ENCODE assay signal across 14 cellular contexts in genomic region chr2:10170256-10170655, GRCh38. TPM values are rescaled to one million over a fixed set of nuclear protein-coding genes. Genes with fewer than 3 reads are reported as not detected.
DNase-seq lines count a peak whose midpoint lies in the region; ATAC-seq and TF ChIP-seq lines count a peak whose summit lies in the region.
"Had no signal": no experiment of that assay in that cellular context is flagged by ENCODE, and none has a peak within 500 bp of the region (broad histone marks: within the 10 kb centered on the region; RNA-seq: fewer than 3 reads in every experiment).

No MANE protein-coding gene starts in this region.

- 28% methylated on average over 9 of the region's 9 CpGs for WGBS in SK-N-SH (ENCODE audit: low lambda C conversion rate)

- H3K27me3 ChIP-seq in SK-N-SH (ENCODE audit: insufficient read depth) (no peaks in the 10 kb centered on the region), fibroblast of lung (ENCODE audit: control insufficient read depth, insufficient read depth, low read length) (no peaks in the 10 kb centered on the region)

- no peaks in the 10 kb centered on the region for H3F3A ChIP-seq in SK-N-SH (replicated peaks; ENCODE audit: insufficient read depth)

- no peak overlapping the region for H2AFZ ChIP-seq in SK-N-SH (ENCODE audit: low read depth)
- no peak overlapping the region for H2AFZ ChIP-seq in fibroblast of lung (ENCODE audit: low read length)
- H2AFZ ChIP-seq: parathyroid adenoma had no signal

- H4K20me1 ChIP-seq in SK-N-SH (ENCODE audit: insufficient read depth) (no peaks in the 10 kb centered on the region), fibroblast of lung (ENCODE audit: control insufficient read depth, extremely low read depth, insufficient read depth, low read length) (peaks cover 2% of the 10 kb centered on the region)

- no peaks in the 10 kb centered on the region for H3K9me3 ChIP-seq in SK-N-SH
- H3K9me3 ChIP-seq in fibroblast of lung (ENCODE audit: control insufficient read depth, insufficient read depth, low read depth, low read length), result no peaks in the 10 kb centered on the region
- H3K9me3 ChIP-seq: lower lobe of right lung had no signal

- no peak overlapping the region for H3K4me3 ChIP-seq in SK-N-SH (ENCODE audit: low read depth in 2 of 2, low read length in 1 of 2)
- H3K4me3 ChIP-seq in fibroblast of lung (replicated peaks in 1 of 4; ENCODE audit: control extremely low read depth in 1 of 4, insufficient read depth in 1 of 4, low read depth in 3 of 4, low read length in 4 of 4), result no peak overlapping the region
- H3K4me3 ChIP-seq: lower lobe of right lung had no signal

- POLR2A ChIA-PET in SK-N-SH (lab: Yijun Ruan, JAX), result interaction anchor here (1.6 kb wide), 1 partner anchor 239 kb away, joined by 8 read pairs; no protein-coding TSS in a partner anchor

- ATAC-seq in omental fat pad (ENCODE audit: low FRiP score), result peak; percentile 73
- no peak for ATAC-seq in HG03139 (IDR thresholded peaks at IDR 0.05; ENCODE audit: unreplicated experiment)

- CTCF ChIA-PET in SK-N-SH (lab: Yijun Ruan, JAX), result interaction anchor here (0.7 to 6.5 kb wide), 13 partner anchors 10 to 265 kb away, joined by 3 to 36 read pairs (median 5); partner anchors contain the start of gene HPCAL1

- no peaks in the 10 kb centered on the region for H3K9me2 ChIP-seq in SK-N-SH

- TF ChIP-seq CTCF in SK-N-SH (IDR thresholded peaks at IDR 0.05), result no peak
- no peak for TF ChIP-seq CTCF in fibroblast of lung (conservative IDR thresholded peaks at IDR 0.05 in 1 of 2, IDR thresholded peaks at IDR 0.05 in 1 of 2; ENCODE audit: low read depth in 1 of 2, low read length in 2 of 2)
- TF ChIP-seq CTCF in omental fat pad (IDR thresholded peaks at IDR 0.05), result no peak

- no peak overlapping the region for H3K9ac ChIP-seq in SK-N-SH
- no peak overlapping the region for H3K9ac ChIP-seq in fibroblast of lung (ENCODE audit: insufficient read depth, low read length)
- H3K9ac ChIP-seq: parathyroid adenoma had no signal

- no peak; a peak in 2 of 4 replicates for TF ChIP-seq EP300 in SK-N-SH (IDR thresholded peaks at IDR 0.05; ENCODE audit: borderline replicate concordance in 1 of 2, low read depth in 1 of 2, low read length in 1 of 2)

- H3K27ac ChIP-seq in SK-N-SH (ENCODE audit: low read depth in 2 of 2, low read length in 1 of 2) (peak overlapping the region; percentile 37 to 90), fibroblast of lung (ENCODE audit: insufficient read depth, low read length) (no peak overlapping the region)
- H3K27ac ChIP-seq: lower lobe of right lung, parathyroid adenoma had no signal

- H3K4me1 ChIP-seq in SK-N-SH (ENCODE audit: control insufficient read depth in 1 of 2, insufficient read depth in 2 of 2, low read depth in 1 of 2, low read length in 1 of 2) (peaks cover 19 to 63% of the 10 kb centered on the region in 2 experiments; a peak in 3 of 4 replicates), fibroblast of lung (ENCODE audit: control insufficient read depth, extremely low read depth, insufficient read depth, low read length) (peaks cover 4% of the 10 kb centered on the region)
- H3K4me1 ChIP-seq: lower lobe of right lung, parathyroid adenoma had no signal

- TF ChIP-seq RAD21 in SK-N-SH (IDR thresholded peaks at IDR 0.05; ENCODE audit: low read length), result no peak

- H3K4me2 ChIP-seq in SK-N-SH (peak overlapping the region; percentile 20), fibroblast of lung (ENCODE audit: extremely low read depth, insufficient read depth, low read length) (no peak overlapping the region)

- DNase-seq in EL (peak; percentile 80), SK-N-SH (peak; percentile 63), fibroblast of lung (ENCODE audit: low read depth in 2 of 2) (peak; percentile 50 to 69), omental fat pad (ENCODE audit: low spot score) (no peak), T-helper 9 cell (no peak), medulla oblongata (ENCODE audit: extremely low spot score) (no peak)
- no peak for DNase-seq in activated CD4-positive, alpha-beta T cell treated with anti-CD3 and anti-CD28 coated beads, Interleukin-2, amount 50 U/mL, for 4 hours
- DNase-seq: activated naive CD4-positive, alpha-beta T cell treated with anti-CD3 and anti-CD28 coated beads, Interleukin-2, amount 50 U/mL, for 16 hours; GOT3; lower lobe of right lung; NCI-H1105; NCI-H526 had no signal

- H3K36me3 ChIP-seq in SK-N-SH (replicated peaks in 1 of 2; ENCODE audit: control insufficient read depth in 1 of 2, insufficient read depth in 2 of 2, low read length in 1 of 2), result no peaks in the 10 kb centered on the region
- no peaks in the 10 kb centered on the region for H3K36me3 ChIP-seq in fibroblast of lung (ENCODE audit: control insufficient read depth, insufficient read depth, low read length)
- H3K36me3 ChIP-seq: lower lobe of right lung had no signal

- H3K79me2 ChIP-seq in SK-N-SH (ENCODE audit: insufficient read depth), result no peaks in the 10 kb centered on the region
- H3K79me2 ChIP-seq in fibroblast of lung (ENCODE audit: control insufficient read depth, insufficient read depth, low read length), result no peaks in the 10 kb centered on the region
- H3K79me2 ChIP-seq: parathyroid adenoma had no signal

TF ChIP-seq in SK-N-SH, 30 proteins besides CTCF, POLR2A, EP300 and RAD21 (continues in another document):
- TF ChIP-seq RCOR1 (IDR thresholded peaks at IDR 0.05; ENCODE audit: low read length) (no peak), RFX5 (IDR thresholded peaks at IDR 0.05; ENCODE audit: low read length) (no peak), GATA2 (CRISPR knock-in tag; IDR thresholded peaks at IDR 0.05) (no peak), MAX (IDR thresholded peaks at IDR 0.05; ENCODE audit: low read depth) (peak; percentile 57), EZH2phosphoT487 (IDR thresholded peaks at IDR 0.05; ENCODE audit: borderline replicate concordance, low read depth) (no peak), USF1 (IDR thresholded peaks at IDR 0.05; ENCODE audit: borderline replicate concordance, low read depth) (no peak), FOXM1 (IDR thresholded peaks at IDR 0.05; ENCODE audit: low read depth) (no peak), NRF1 (IDR thresholded peaks at IDR 0.05; ENCODE audit: low read depth, low read length) (no peak), JUND (IDR thresholded peaks at IDR 0.05) (peak; percentile 78), SMC3 (IDR thresholded peaks at IDR 0.05; ENCODE audit: low read depth, low read length) (no peak), FOSL2 (IDR thresholded peaks at IDR 0.05; ENCODE audit: borderline replicate concordance, low read depth) (peak; percentile 89), RXRA (IDR thresholded peaks at IDR 0.05; ENCODE audit: borderline replicate concordance, low read depth) (peak; percentile 63; the same call in 1 of the 2 replicates), SIN3A (IDR thresholded peaks at IDR 0.05; ENCODE audit: borderline replicate concordance, low read depth, low read length) (peak; percentile 55; the same call in 1 of the 2 replicates), MEF2A (IDR thresholded peaks at IDR 0.05; ENCODE audit: borderline replicate concordance, low read depth) (no peak), USF2 (IDR thresholded peaks at IDR 0.05; ENCODE audit: borderline replicate concordance, low read depth, low read length) (no peak), TEAD4 (IDR thresholded peaks at IDR 0.05; ENCODE audit: borderline replicate concordance, insufficient read depth) (no peak), TCF12 (IDR thresholded peaks at IDR 0.05) (peak; percentile 59), PBX3 (IDR thresholded peaks at IDR 0.05) (peak; percentile 74), GABPA (IDR thresholded peaks at IDR 0.05; ENCODE audit: low read depth) (no peak)

RNA-seq across cellular contexts. Expression of gene RRM2, which starts 47.7 kb away (rescaled TPM):
- polyA plus RNA-seq in SK-N-SH (2012; rRNA removed) (23.6 and 38.9 TPM in 2 replicates), fibroblast of lung (36.3 and 119 TPM in 2 replicates)
- polyA plus RNA-seq in SK-N-SH (2012; cell fraction: cytosol; rRNA removed), result 32.2 and 37.7 TPM in 2 replicates
- 53.0 and 97.8 TPM in 2 replicates for polyA plus RNA-seq in SK-N-SH (2012; cell fraction: nucleus; rRNA removed)
- total RNA-seq in fibroblast of lung (1.5 and 6.1 TPM in 2 replicates), omental fat pad (1 to 10 TPM in 3 of 4 donors, under 1 TPM in 1; 0.46 to 9.8 (median 1.5) TPM)
- polyA plus RNA-seq in fibroblast of lung (2012), result 25.6 and 115 TPM in 2 replicates
- polyA minus RNA-seq in fibroblast of lung (ENCODE audit: low replicate concordance), result 7.6 and 36.1 TPM in 2 replicates

Comparison
In these comparisons a context has a peak if more than half of its experiments do, and no peak if none do; other contexts are left out.
1. DNase-seq: peak in EL (single experiment), SK-N-SH (single experiment) and fibroblast of lung (2 of 2); none in omental fat pad (single experiment), T-helper 9 cell (single experiment), activated CD4-positive, alpha-beta T cell treated with anti-CD3 and anti-CD28 coated beads, Interleukin-2, amount 50 U/mL, for 4 hours (0 of 2) and medulla oblongata (single experiment).